ENCODE assay signal across 8 cellular contexts in the genomic region with DNA sequence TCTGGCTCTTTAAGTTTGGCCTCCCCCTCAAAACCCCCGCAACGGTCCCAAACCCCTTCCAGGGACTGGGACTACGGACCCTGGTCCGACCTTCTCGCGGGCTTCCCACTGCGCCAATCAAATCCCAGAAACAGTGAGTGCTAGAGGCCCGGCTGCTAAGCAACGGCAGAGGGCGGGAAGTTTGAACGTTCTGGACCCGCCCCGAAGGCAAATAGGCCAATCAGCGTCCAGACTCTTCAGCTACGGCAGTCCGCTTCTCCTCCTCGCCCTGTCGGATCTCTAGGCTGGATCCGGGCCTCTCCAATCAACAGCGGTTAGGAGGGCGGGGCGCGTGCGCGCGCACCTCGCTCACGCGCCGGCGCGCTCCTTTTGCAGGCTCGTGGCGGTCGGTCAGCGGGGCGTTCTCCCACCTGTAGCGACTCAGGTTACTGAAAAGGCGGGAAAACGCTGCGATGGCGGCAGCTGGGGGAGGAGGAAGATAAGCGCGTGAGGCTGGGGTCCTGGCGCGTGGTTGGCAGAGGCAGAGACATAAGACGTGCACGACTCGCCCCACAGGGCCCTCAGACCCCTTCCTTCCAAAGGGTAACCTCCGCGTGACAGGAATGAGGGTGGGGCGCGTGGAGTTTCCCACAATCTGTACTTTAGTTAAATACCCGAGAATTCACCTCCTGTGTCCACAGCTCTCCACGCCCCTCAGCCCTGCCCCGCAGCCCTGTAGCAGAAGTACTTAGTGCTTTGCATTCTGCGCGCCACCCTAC. TPM values are rescaled to one million over a fixed set of nuclear protein-coding genes. Genes with fewer than 3 reads are reported as not detected.
DNase-seq lines count a peak whose midpoint lies in the region; ATAC-seq and TF ChIP-seq lines count a peak whose summit lies in the region.

A gene (plus strand): TSS at position 367 of the 758 bp plus-strand sequence. CDS start 462 bp downstream, outside the sequence.

- no peaks in the 10 kb centered on the region for H3K27me3 Mint-ChIP-seq in activated CD4-positive, alpha-beta T cell treated with anti-CD3 and anti-CD28 coated beads, Interleukin-2, amount 10 ng/mL, durations not matched to agents 24 days and 14 days

- DNase-seq in BE2C (peak; percentile 98), GM19238 (ENCODE audit: insufficient read length, low spot score) (peak; percentile 88), NCI-H526 treated with DMSO at 0.1 percent for 48 hours (lab: John Stamatoyannopoulos, UW) (peak; percentile 97), cortex of kidney (lab: John Stamatoyannopoulos, UW) (peak; percentile 49), left kidney (ENCODE audit: low read depth, low spot score) (peak; percentile 100)
- peak; percentile 99 for DNase-seq in activated CD4-positive, alpha-beta T cell treated with anti-CD3 and anti-CD28 coated beads, Interleukin-2, amount 10 ng/mL, durations not matched to agents 24 days and 14 days
- DNase-seq in stimulated activated CD4-positive, alpha-beta T cell treated with anti-CD3 and anti-CD28 coated beads, Interleukin-1b, Interleukin-23, amount 100 ng/mL, for 48 hours, result peak; percentile 98

- H3K4me3 Mint-ChIP-seq in activated CD4-positive, alpha-beta T cell treated with anti-CD3 and anti-CD28 coated beads, Interleukin-2, amount 10 ng/mL, durations not matched to agents 24 days and 14 days, result peak within 1 kb of the TSS; percentile 98

- peaks cover 4% of the 10 kb centered on the region for H3K4me1 ChIP-seq in BE2C

- H3K27ac Mint-ChIP-seq in activated CD4-positive, alpha-beta T cell treated with anti-CD3 and anti-CD28 coated beads, Interleukin-2, amount 10 ng/mL, durations not matched to agents 24 days and 14 days, result peak within 1 kb of the TSS; percentile 93

- peaks cover 50% of the 10 kb centered on the region for H3K36me3 Mint-ChIP-seq in activated CD4-positive, alpha-beta T cell treated with anti-CD3 and anti-CD28 coated beads, Interleukin-2, amount 10 ng/mL, durations not matched to agents 24 days and 14 days (ENCODE audit: low read depth)

- H3K9me3 ChIP-seq in BE2C, result no peaks in the 10 kb centered on the region; the same call in 1 of the 2 replicates

- H3K4me1 Mint-ChIP-seq in activated CD4-positive, alpha-beta T cell treated with anti-CD3 and anti-CD28 coated beads, Interleukin-2, amount 10 ng/mL, durations not matched to agents 24 days and 14 days, result peaks cover 54% of the 10 kb centered on the region

- no peaks in the 10 kb centered on the region for H3K9me3 Mint-ChIP-seq in activated CD4-positive, alpha-beta T cell treated with anti-CD3 and anti-CD28 coated beads, Interleukin-2, amount 10 ng/mL, durations not matched to agents 24 days and 14 days

- H3K27me3 ChIP-seq in BE2C, result no peaks in the 10 kb centered on the region

- H3K4me3 ChIP-seq in BE2C (ENCODE audit: low read depth, low read length), result peak within 1 kb of the TSS; percentile 66

- intact Hi-C loops in activated CD4-positive, alpha-beta T cell treated with anti-CD3 and anti-CD28 coated beads, Interleukin-2, amount 10 ng/mL, durations not matched to agents 24 days and 14 days (cut with micrococcal nuclease), result loop anchor here (1.0 to 10.0 kb wide), 8 partner anchors 29 to 1575 kb away; a partner anchor contains a TSS

- ATAC-seq in HG03439 (IDR thresholded peaks at IDR 0.05; ENCODE audit: unreplicated experiment), result peak; percentile 77

- H3K36me3 ChIP-seq in BE2C, result peaks cover 5% of the 10 kb centered on the region; the same call in 1 of the 2 replicates

- no peak for TF ChIP-seq CTCF in BE2C (IDR thresholded peaks at IDR 0.05; ENCODE audit: low read depth, low read length)

RNA-seq across cellular contexts. Expression of the gene that starts here (rescaled TPM):
- polyA plus RNA-seq in BE2C (2012; ENCODE audit: insufficient read depth, insufficient read length, low read depth), result 3.8 TPM
- 87.8 and 99.6 TPM in 2 replicates for total RNA-seq in activated CD4-positive, alpha-beta T cell treated with anti-CD3 and anti-CD28 coated beads, Interleukin-2, amount 10 ng/mL, durations not matched to agents 24 days and 14 days

Comparison
In these comparisons a context has a peak if more than half of its experiments do, and no peak if none do; other contexts are left out.
1. Peak in every context shown above with its lines: DNase-seq, ATAC-seq and H3K4me3 ChIP-seq.
2. DNase-seq: peak in every context shown above with its lines; median percentile 100 in left kidney; 99 in activated CD4-positive, alpha-beta T cell treated with anti-CD3 and anti-CD28 coated beads, Interleukin-2, amount 10 ng/mL, durations not matched to agents 24 days and 14 days; 98 in BE2C; 98 in stimulated activated CD4-positive, alpha-beta T cell treated with anti-CD3 and anti-CD28 coated beads, Interleukin-1b, Interleukin-23, amount 100 ng/mL, for 48 hours; 97 in NCI-H526 treated with DMSO at 0.1 percent for 48 hours; 88 in GM19238; 49 in cortex of kidney.